8 cellular contexts compared by ENCODE assay signal in the genomic region with DNA sequence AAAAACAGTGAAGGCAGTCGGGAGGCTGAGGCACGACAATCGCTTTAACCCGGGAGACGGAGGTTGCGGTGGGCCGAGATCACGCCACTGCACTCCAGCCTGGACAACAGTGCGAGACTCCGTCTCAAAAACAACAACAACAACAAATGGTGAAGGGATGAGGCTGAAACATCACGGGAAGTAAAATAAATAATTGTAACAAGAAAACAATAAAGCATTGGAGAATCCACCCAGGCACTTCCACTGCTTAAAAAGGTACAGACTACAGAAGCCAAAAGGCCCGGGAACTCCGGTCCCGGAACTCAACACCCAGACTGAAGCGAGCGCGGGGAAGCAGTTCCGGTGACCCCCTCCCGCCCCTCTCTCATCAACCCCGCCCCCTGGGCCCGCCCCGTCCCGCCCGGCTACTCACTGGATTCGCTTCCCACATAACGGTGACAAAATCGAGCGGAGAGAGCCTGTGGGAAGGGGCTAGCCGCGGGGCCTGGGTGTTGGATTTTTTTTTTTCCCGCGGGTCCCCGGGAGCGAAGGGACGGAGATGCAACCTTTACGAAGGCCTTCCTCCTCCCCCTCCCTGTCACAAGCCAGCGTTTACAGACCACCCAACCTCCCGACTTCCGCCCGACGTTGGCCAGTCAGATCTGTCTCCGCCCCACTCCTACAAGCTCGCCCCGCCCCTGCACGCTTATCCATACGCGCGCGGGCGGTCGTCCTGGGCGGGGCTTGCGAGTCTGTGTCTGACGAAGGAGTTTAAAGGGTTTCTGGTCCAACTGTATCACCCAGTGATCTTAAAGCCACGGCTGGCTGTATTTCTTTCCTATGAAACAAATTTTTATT. TPM values are rescaled to one million over a fixed set of nuclear protein-coding genes. Genes with fewer than 3 reads are reported as not detected.
DNase-seq lines count a peak whose midpoint lies in the region; ATAC-seq and TF ChIP-seq lines count a peak whose summit lies in the region.

Gene PARP11 (minus strand): TSS at position 600 of the 837 bp plus-strand sequence. CDS start 170 bp downstream, at position 430.

- peaks cover 12% of the 10 kb centered on the region for H3K36me3 Mint-ChIP-seq in activated CD4-positive, alpha-beta T cell treated with anti-CD3 and anti-CD28 coated beads, Interleukin-2, amount 10 ng/mL, durations not matched to agents 24 days and 14 days (ENCODE audit: low read depth)

- no peaks in the 10 kb centered on the region for H3K27me3 Mint-ChIP-seq in activated CD4-positive, alpha-beta T cell treated with anti-CD3 and anti-CD28 coated beads, Interleukin-2, amount 10 ng/mL, durations not matched to agents 24 days and 14 days

- TF ChIP-seq CTCF in BE2C (IDR thresholded peaks at IDR 0.05; ENCODE audit: low read depth, low read length): no peak
- no peak for TF ChIP-seq CTCF in colonic mucosa (IDR thresholded peaks at IDR 0.05)

- H3K36me3 ChIP-seq in BE2C: no peaks in the 10 kb centered on the region
- no peaks in the 10 kb centered on the region for H3K36me3 ChIP-seq in colonic mucosa

- H3K4me1 Mint-ChIP-seq in activated CD4-positive, alpha-beta T cell treated with anti-CD3 and anti-CD28 coated beads, Interleukin-2, amount 10 ng/mL, durations not matched to agents 24 days and 14 days: peaks cover 44% of the 10 kb centered on the region

- H3K9me3 Mint-ChIP-seq in activated CD4-positive, alpha-beta T cell treated with anti-CD3 and anti-CD28 coated beads, Interleukin-2, amount 10 ng/mL, durations not matched to agents 24 days and 14 days: peaks cover 19% of the 10 kb centered on the region

- H3K9ac ChIP-seq in colonic mucosa (ENCODE audit: low read depth in 2 of 2, low read length in 2 of 2): peak within 1 kb of the TSS; percentile 74 to 87

- H3K27me3 ChIP-seq in BE2C: peaks cover 4% of the 10 kb centered on the region
- no peaks in the 10 kb centered on the region for H3K27me3 ChIP-seq in colonic mucosa

- H3K9me3 ChIP-seq in BE2C (no peaks in the 10 kb centered on the region), colonic mucosa (no peaks in the 10 kb centered on the region)

- peak within 1 kb of the TSS; percentile 79 for H3K4me3 ChIP-seq in BE2C (ENCODE audit: low read depth, low read length)
- peak within 1 kb of the TSS; percentile 58 for H3K4me3 ChIP-seq in colonic mucosa

- DNase-seq in BE2C (peak; percentile 98), GM19240 (ENCODE audit: insufficient read length, low spot score) (peak; percentile 67), NCI-H526 treated with DMSO at 0.1 percent for 48 hours (lab: John Stamatoyannopoulos, UW) (peak; percentile 92), colonic mucosa (peak; percentile 98), left kidney (ENCODE audit: low read depth, low spot score) (peak; percentile 99)
- DNase-seq in activated CD4-positive, alpha-beta T cell treated with anti-CD3 and anti-CD28 coated beads, Interleukin-2, amount 10 ng/mL, durations not matched to agents 24 days and 14 days: peak; percentile 100
- DNase-seq in stimulated activated CD4-positive, alpha-beta T cell treated with anti-CD3 and anti-CD28 coated beads, Interleukin-2, amount 100 ng/mL, for 24 hours: peak; percentile 99

- H3K4me3 Mint-ChIP-seq in activated CD4-positive, alpha-beta T cell treated with anti-CD3 and anti-CD28 coated beads, Interleukin-2, amount 10 ng/mL, durations not matched to agents 24 days and 14 days: peak within 1 kb of the TSS; percentile 92

- H3K27ac Mint-ChIP-seq in activated CD4-positive, alpha-beta T cell treated with anti-CD3 and anti-CD28 coated beads, Interleukin-2, amount 10 ng/mL, durations not matched to agents 24 days and 14 days: peak within 1 kb of the TSS; percentile 90

- 0 out of 2 replicates have a peak, but pooled peaks cover 3% of the 10 kb centered on the region for H3K4me1 ChIP-seq in BE2C
- H3K4me1 ChIP-seq in colonic mucosa: no peaks in the 10 kb centered on the region

- H3K27ac ChIP-seq in colonic mucosa: peak within 1 kb of the TSS; percentile 80

- intact Hi-C loops in activated CD4-positive, alpha-beta T cell treated with anti-CD3 and anti-CD28 coated beads, Interleukin-2, amount 10 ng/mL, durations not matched to agents 24 days and 14 days (cut with micrococcal nuclease): loop anchor here (1.0 to 10.0 kb wide), 9 partner anchors 24 to 952 kb away; partner anchors contain the start of genes CCND2, CRACR2A and RAD51AP1
- intact Hi-C loops in colonic mucosa (cut with DNase I): no loop called here

- ATAC-seq in HG03460 (IDR thresholded peaks at IDR 0.05; ENCODE audit: unreplicated experiment): peak; percentile 94

RNA-seq across cellular contexts. Expression of gene PARP11, which starts in this region (rescaled TPM):
- polyA plus RNA-seq in BE2C (2012; ENCODE audit: insufficient read depth, insufficient read length, low read depth): 2.2 TPM
- 11.4 and 14.8 TPM in 2 replicates for total RNA-seq in activated CD4-positive, alpha-beta T cell treated with anti-CD3 and anti-CD28 coated beads, Interleukin-2, amount 10 ng/mL, durations not matched to agents 24 days and 14 days
- 1 to 10 TPM; 5.5 to 5.8 TPM for total RNA-seq in colonic mucosa

Comparison
In these comparisons a context has a peak if more than half of its experiments do, and no peak if none do; other contexts are left out.
1. Peak in every context shown above with its lines: DNase-seq, ATAC-seq, H3K4me3 ChIP-seq and H3K27ac ChIP-seq.